Comparison of ENCODE assay signal across 37 cellular contexts in genomic region chr7:70665997-70666396, GRCh38.
"Had no signal": no experiment of that assay in that cellular context is flagged by ENCODE, and none has a peak within 500 bp of the region (broad histone marks: within the 10 kb centered on the region; RNA-seq: fewer than 3 reads in every experiment).

No MANE protein-coding gene starts in this region.

- ATAC-seq: activated CD4-positive, alpha-beta T cell treated with anti-CD3 and anti-CD28 coated beads for 36 hours; activated CD8-positive, alpha-beta memory T cell treated with anti-CD3 and anti-CD28 coated beads, Interleukin-2, amount 10 ng/mL, durations not matched to agents 7 days and 5 days; activated CD8-positive, alpha-beta T cell treated with anti-CD3 and anti-CD28 coated beads, Interleukin-2, amount 10 ng/mL, durations not matched to agents 7 days and 5 days; activated naive CD8-positive, alpha-beta T cell treated with anti-CD3 and anti-CD28 coated beads, Interleukin-2, amount 50 U/mL, for 24 hours had no signal

- DNase-seq: activated B cell treated with CpG ODN at 0.5 μM for 24 hours; activated CD4-positive, alpha-beta memory T cell treated with anti-CD3 and anti-CD28 coated beads, Interleukin-2, amount 10 ng/mL, durations not matched to agents 7 days and 5 days; activated CD4-positive, alpha-beta T cell treated with anti-CD3 and anti-CD28 coated beads for 36 hours; activated CD4-positive, alpha-beta T cell treated with anti-CD3 and anti-CD28 coated beads for 48 hours; activated CD4-positive, alpha-beta T cell treated with anti-CD3 and anti-CD28 coated beads, Interleukin-2, amount 10 ng/mL, durations not matched to agents 7 days and 5 days; activated CD4-positive, alpha-beta T cell treated with anti-CD3 and anti-CD28 coated beads, Interleukin-2, amount 50 U/mL, for 48 hours; activated CD4-positive, CD25-positive, alpha-beta regulatory T cell treated with anti-CD3 and anti-CD28 coated beads, Interleukin-2, amount 50 U/mL, for 72 hours; activated CD8-positive, alpha-beta memory T cell treated with anti-CD3 and anti-CD28 coated beads for 24 hours; activated CD8-positive, alpha-beta memory T cell treated with anti-CD3 and anti-CD28 coated beads, Interleukin-2, amount 10 ng/mL, durations not matched to agents 7 days and 5 days; activated CD8-positive, alpha-beta memory T cell treated with anti-CD3 and anti-CD28 coated beads, Interleukin-2, amount 50 U/mL, for 48 hours; activated CD8-positive, alpha-beta T cell treated with anti-CD3 and anti-CD28 coated beads, Interleukin-2, amount 10 ng/mL, durations not matched to agents 7 days and 5 days; activated effector memory CD4-positive, alpha-beta T cell treated with Interleukin-2 at 50 U/mL for 16 hours; activated gamma-delta T cell; activated naive CD4-positive, alpha-beta T cell treated with anti-CD3 and anti-CD28 coated beads, Interleukin-2, amount 10 ng/mL, durations not matched to agents 7 days and 5 days; activated naive CD4-positive, alpha-beta T cell treated with Interleukin-2 at 50 U/mL for 16 hours; activated naive CD8-positive, alpha-beta T cell treated with anti-CD3 and anti-CD28 coated beads, Interleukin-2, amount 10 ng/mL, durations not matched to agents 7 days and 5 days; activated naive CD8-positive, alpha-beta T cell treated with anti-CD3 and anti-CD28 coated beads, Interleukin-2, amount 50 U/mL, for 24 hours; activated T-cell treated with anti-CD3 and anti-CD28 coated beads, Interleukin-2, amount 50 U/mL, for 24 hours; activated T-cell treated with anti-CD3 and anti-CD28 coated beads, Interleukin-2, amount 50 U/mL, for 48 hours; amygdala; anterior cingulate cortex; caudate nucleus; cerebellar nuclear complex; T-helper 2 cell; T-helper 9 cell had no signal

- H3K9me3 ChIP-seq: ascending aorta had no signal

- H3K36me3 Mint-ChIP-seq: activated CD8-positive, alpha-beta memory T cell treated with anti-CD3 and anti-CD28 coated beads, Interleukin-2, amount 10 ng/mL, durations not matched to agents 7 days and 5 days; activated naive CD4-positive, alpha-beta T cell treated with anti-CD3 and anti-CD28 coated beads, Interleukin-2, amount 10 ng/mL, durations not matched to agents 7 days and 5 days; activated naive CD4-positive, alpha-beta T cell treated with anti-CD3 and anti-CD28 coated beads, Interleukin-2, amount 50 U/mL, for 24 hours; activated naive CD8-positive, alpha-beta T cell; activated naive CD8-positive, alpha-beta T cell treated with anti-CD3 and anti-CD28 coated beads, Interleukin-2, amount 10 ng/mL, durations not matched to agents 7 days and 5 days had no signal

- H3K9me3 Mint-ChIP-seq: activated B cell treated with CpG ODN at 0.5 μM for 24 hours; activated CD4-positive, alpha-beta memory T cell treated with anti-CD3 and anti-CD28 coated beads, Interleukin-2, amount 10 ng/mL, durations not matched to agents 7 days and 5 days; activated CD4-positive, alpha-beta T cell treated with anti-CD3 and anti-CD28 coated beads, Interleukin-2, amount 10 ng/mL, durations not matched to agents 7 days and 5 days; activated naive CD4-positive, alpha-beta T cell treated with anti-CD3 and anti-CD28 coated beads, Interleukin-2, amount 50 U/mL, for 24 hours; activated naive CD8-positive, alpha-beta T cell treated with anti-CD3 and anti-CD28 coated beads, Interleukin-2, amount 10 ng/mL, durations not matched to agents 7 days and 5 days; activated naive CD8-positive, alpha-beta T cell treated with anti-CD3 and anti-CD28 coated beads, Interleukin-2, amount 50 U/mL, for 24 hours; activated T-cell treated with anti-CD3 and anti-CD28 coated beads, Interleukin-2, amount 50 U/mL, for 24 hours; activated T-helper 2 cell treated with anti-CD3 and anti-CD28 coated beads, Interferon-gamma antibody, Interleukin-2, Interleukin-4, amounts not matched to agents 10 μg/mL and 5 μg/mL and 100 μg/mL, durations not matched to agents 14 hours and 24 hours and 36 hours; brain; central memory CD8-positive, alpha-beta T cell; T-helper 1 cell treated with Interleukin-12 subunit alpha and Interleukin-12 subunit beta and Interleukin-4 antibody, amounts not matched to agents 30 μg/mL and 1 μg/mL, for 36 hours; T-helper 2 cell treated with Interferon-gamma antibody and Interleukin-4, amounts not matched to agents 5 μg/mL and 100 μg/mL, for 36 hours had no signal

- H3K27ac ChIP-seq: ascending aorta, cardiac muscle cell, VCaP had no signal

- H3K4me1 Mint-ChIP-seq: activated B cell treated with CpG ODN at 0.5 μM for 24 hours had no signal

- H3K36me3 ChIP-seq: ascending aorta, cardiac muscle cell had no signal

- H3K27me3 Mint-ChIP-seq: activated B cell treated with CpG ODN at 0.5 μM for 24 hours; activated CD4-positive, alpha-beta memory T cell treated with anti-CD3 and anti-CD28 coated beads, Interleukin-2, amount 10 ng/mL, durations not matched to agents 7 days and 5 days; activated CD4-positive, alpha-beta T cell treated with anti-CD3 and anti-CD28 coated beads for 36 hours; activated naive CD4-positive, alpha-beta T cell treated with anti-CD3 and anti-CD28 coated beads, Interleukin-2, amount 10 ng/mL, durations not matched to agents 7 days and 5 days; activated naive CD4-positive, alpha-beta T cell treated with anti-CD3 and anti-CD28 coated beads, Interleukin-2, amount 50 U/mL, for 24 hours; activated naive CD8-positive, alpha-beta T cell treated with anti-CD3 and anti-CD28 coated beads, Interleukin-2, amount 50 U/mL, for 24 hours; activated T-cell treated with anti-CD3 and anti-CD28 coated beads, Interleukin-2, amount 50 U/mL, for 24 hours; brain; central memory CD8-positive, alpha-beta T cell had no signal

- H3K27me3 ChIP-seq: ascending aorta, cardiac muscle cell had no signal

- H3K27ac Mint-ChIP-seq: activated B cell treated with CpG ODN at 0.5 μM for 24 hours; activated CD4-positive, alpha-beta memory T cell treated with anti-CD3 and anti-CD28 coated beads, Interleukin-2, amount 10 ng/mL, durations not matched to agents 7 days and 5 days; activated CD4-positive, alpha-beta T cell treated with anti-CD3 and anti-CD28 coated beads for 36 hours; activated CD4-positive, alpha-beta T cell treated with anti-CD3 and anti-CD28 coated beads, Interleukin-2, amount 10 ng/mL, durations not matched to agents 7 days and 5 days; activated CD8-positive, alpha-beta memory T cell treated with anti-CD3 and anti-CD28 coated beads, Interleukin-2, amount 10 ng/mL, durations not matched to agents 7 days and 5 days; activated CD8-positive, alpha-beta T cell treated with anti-CD3 and anti-CD28 coated beads, Interleukin-2, amount 10 ng/mL, durations not matched to agents 7 days and 5 days; activated naive CD4-positive, alpha-beta T cell treated with anti-CD3 and anti-CD28 coated beads, Interleukin-2, amount 10 ng/mL, durations not matched to agents 7 days and 5 days; activated naive CD4-positive, alpha-beta T cell treated with anti-CD3 and anti-CD28 coated beads, Interleukin-2, amount 50 U/mL, for 24 hours; activated naive CD8-positive, alpha-beta T cell; activated naive CD8-positive, alpha-beta T cell treated with anti-CD3 and anti-CD28 coated beads, Interleukin-2, amount 10 ng/mL, durations not matched to agents 7 days and 5 days; activated naive CD8-positive, alpha-beta T cell treated with anti-CD3 and anti-CD28 coated beads, Interleukin-2, amount 50 U/mL, for 24 hours; activated T-cell treated with anti-CD3 and anti-CD28 coated beads, Interleukin-2, amount 50 U/mL, for 24 hours; activated T-helper 2 cell treated with anti-CD3 and anti-CD28 coated beads, Interferon-gamma antibody, Interleukin-2, Interleukin-4, amounts not matched to agents 10 μg/mL and 5 μg/mL and 100 μg/mL, durations not matched to agents 14 hours and 24 hours and 36 hours; T-helper 1 cell treated with Interleukin-12 subunit alpha and Interleukin-12 subunit beta and Interleukin-4 antibody, amounts not matched to agents 30 μg/mL and 1 μg/mL, for 36 hours; T-helper 2 cell treated with Interferon-gamma antibody and Interleukin-4, amounts not matched to agents 5 μg/mL and 100 μg/mL, for 36 hours had no signal

- H3K4me3 ChIP-seq: ascending aorta, cardiac muscle cell had no signal

- FAIRE-seq: bronchial epithelial cell, TTC549 had no signal

- H3K4me3 Mint-ChIP-seq: activated B cell treated with CpG ODN at 0.5 μM for 24 hours; activated CD4-positive, alpha-beta memory T cell treated with anti-CD3 and anti-CD28 coated beads, Interleukin-2, amount 10 ng/mL, durations not matched to agents 7 days and 5 days; activated CD4-positive, alpha-beta T cell treated with anti-CD3 and anti-CD28 coated beads for 36 hours; activated CD4-positive, alpha-beta T cell treated with anti-CD3 and anti-CD28 coated beads, Interleukin-2, amount 10 ng/mL, durations not matched to agents 7 days and 5 days; activated CD8-positive, alpha-beta memory T cell treated with anti-CD3 and anti-CD28 coated beads, Interleukin-2, amount 10 ng/mL, durations not matched to agents 7 days and 5 days; activated CD8-positive, alpha-beta T cell treated with anti-CD3 and anti-CD28 coated beads, Interleukin-2, amount 10 ng/mL, durations not matched to agents 7 days and 5 days; activated naive CD4-positive, alpha-beta T cell treated with anti-CD3 and anti-CD28 coated beads, Interleukin-2, amount 10 ng/mL, durations not matched to agents 7 days and 5 days; activated naive CD4-positive, alpha-beta T cell treated with anti-CD3 and anti-CD28 coated beads, Interleukin-2, amount 50 U/mL, for 24 hours; activated naive CD8-positive, alpha-beta T cell; activated naive CD8-positive, alpha-beta T cell treated with anti-CD3 and anti-CD28 coated beads, Interleukin-2, amount 10 ng/mL, durations not matched to agents 7 days and 5 days; activated naive CD8-positive, alpha-beta T cell treated with anti-CD3 and anti-CD28 coated beads, Interleukin-2, amount 50 U/mL, for 24 hours; activated T-cell treated with anti-CD3 and anti-CD28 coated beads, Interleukin-2, amount 50 U/mL, for 24 hours; brain; central memory CD8-positive, alpha-beta T cell; T-helper 1 cell treated with Interleukin-12 subunit alpha and Interleukin-12 subunit beta and Interleukin-4 antibody, amounts not matched to agents 30 μg/mL and 1 μg/mL, for 36 hours; T-helper 2 cell treated with Interferon-gamma antibody and Interleukin-4, amounts not matched to agents 5 μg/mL and 100 μg/mL, for 36 hours had no signal
